ENCODE assay signal across 1 cellular context in the genomic region with DNA sequence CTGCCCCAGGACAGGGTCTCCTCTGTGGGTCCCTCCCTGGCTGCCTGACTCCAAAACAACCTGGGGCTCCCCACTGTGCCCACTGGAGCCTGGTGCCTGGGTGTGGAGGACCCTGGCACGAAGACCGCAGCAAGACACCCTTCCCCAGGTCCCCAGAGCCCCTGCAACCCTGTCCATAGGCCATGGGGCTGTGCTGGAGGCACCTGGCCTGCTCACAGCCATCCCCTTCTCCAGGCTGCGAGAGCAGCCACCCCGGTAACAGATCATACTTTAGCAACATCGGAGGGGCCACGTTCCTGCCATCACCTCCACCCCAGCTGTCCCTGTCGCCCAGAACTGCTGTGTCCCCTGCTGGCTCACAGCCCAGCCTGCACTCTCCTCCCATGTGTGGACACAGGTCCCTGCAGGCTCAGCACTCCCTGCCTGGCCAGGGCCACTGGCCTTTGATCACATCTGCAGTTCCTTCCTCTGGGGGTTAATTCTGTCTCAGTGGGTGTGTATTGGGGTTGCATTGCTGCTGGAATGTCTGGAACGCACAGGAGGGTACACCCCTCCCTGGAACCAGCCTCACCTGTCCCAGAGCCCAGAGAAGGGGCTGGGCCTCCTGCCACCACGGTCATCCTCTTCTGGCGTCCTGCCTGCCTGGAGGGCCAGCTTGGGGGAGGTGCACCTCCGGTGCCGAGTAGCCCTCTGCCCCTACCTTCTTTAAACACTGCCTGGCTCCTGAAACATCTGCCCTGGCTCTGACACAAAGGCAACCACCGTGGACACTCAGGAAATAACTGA.
TF ChIP-seq lines count a peak whose summit lies in the region.

No MANE protein-coding gene starts in this region.

TF ChIP-seq in HepG2, 621 proteins besides CTCF, POLR2A, EP300 and RAD21 (continues in another document):
- TF ChIP-seq REXO4 (CRISPR knock-in tag; IDR thresholded peaks at IDR 0.05; ENCODE audit: borderline replicate concordance) (no peak), SMAD1 (CRISPR knock-in tag; IDR thresholded peaks at IDR 0.05; ENCODE audit: borderline replicate concordance, low read depth) (0 out of 2 replicates have a peak, but pooled peaks have one; percentile 24), RARA (CRISPR knock-in tag; IDR thresholded peaks at IDR 0.05) (no peak; the same call in 1 of the 2 replicates), ZNF296 (CRISPR knock-in tag; conservative IDR thresholded peaks at IDR 0.05) (peak; percentile 95), HOXA3 (CRISPR knock-in tag; IDR thresholded peaks at IDR 0.05) (peak; percentile 69), MZF1 (CRISPR knock-in tag; IDR thresholded peaks at IDR 0.05; ENCODE audit: borderline replicate concordance) (no peak), ZNF234 (CRISPR knock-in tag; conservative IDR thresholded peaks at IDR 0.05) (no peak), ZNF569 (CRISPR knock-in tag; IDR thresholded peaks at IDR 0.05; ENCODE audit: borderline replicate concordance) (no peak), TBX2 (CRISPR knock-in tag; IDR thresholded peaks at IDR 0.05; ENCODE audit: borderline replicate concordance) (peak; percentile 64; the same call in 1 of the 2 replicates), ZFP36L1 (CRISPR knock-in tag; IDR thresholded peaks at IDR 0.05) (0 out of 2 replicates have a peak, but pooled peaks have one; percentile 30), MIXL1 (CRISPR knock-in tag; IDR thresholded peaks at IDR 0.05) (peak; percentile 35; the same call in 1 of the 2 replicates), FOXK2 (IDR thresholded peaks at IDR 0.05) (no peak), RXRB (CRISPR knock-in tag; IDR thresholded peaks at IDR 0.05; ENCODE audit: borderline replicate concordance) (peak; percentile 64; the same call in 1 of the 2 replicates), MAFK (conservative IDR thresholded peaks at IDR 0.05 in 1 of 2, IDR thresholded peaks at IDR 0.05 in 1 of 2; ENCODE audit: low read length in 2 of 2) (peak in 1 of 2 experiments; percentile 62; a peak in 1 of 4 replicates), RFX3 (CRISPR knock-in tag; IDR thresholded peaks at IDR 0.05) (no peak), HCFC1 (IDR thresholded peaks at IDR 0.05; ENCODE audit: low read depth, low read length) (no peak), ZNF709 (CRISPR knock-in tag; IDR thresholded peaks at IDR 0.05) (no peak), FOSL1 (CRISPR knock-in tag; IDR thresholded peaks at IDR 0.05; ENCODE audit: borderline replicate concordance) (no peak), ZKSCAN1 (IDR thresholded peaks at IDR 0.05; ENCODE audit: low read length) (no peak), CC2D1A (CRISPR knock-in tag; IDR thresholded peaks at IDR 0.05) (no peak), HNRNPH1 (optimal IDR thresholded peaks at IDR 0.05; ENCODE audit: low read depth, low read length) (no peak), PCBP2 (optimal IDR thresholded peaks at IDR 0.05; ENCODE audit: low read depth, low read length, poor library complexity, severe bottlenecking) (no peak), POLR2AphosphoS2 (IDR thresholded peaks at IDR 0.05; ENCODE audit: low read depth, low read length) (no peak), SAP130 (CRISPR knock-in tag; IDR thresholded peaks at IDR 0.05; ENCODE audit: low read depth) (peak; percentile 56), RELA (CRISPR knock-in tag; IDR thresholded peaks at IDR 0.05) (no peak), ZBTB3 (CRISPR knock-in tag; IDR thresholded peaks at IDR 0.05; ENCODE audit: borderline replicate concordance, low read depth) (no peak), THAP11 (CRISPR knock-in tag; IDR thresholded peaks at IDR 0.05) (no peak), RXRA (CRISPR knock-in tag; IDR thresholded peaks at IDR 0.05) (peak; percentile 68; the same call in 1 of the 2 replicates), ZNF891 (CRISPR knock-in tag; IDR thresholded peaks at IDR 0.05) (no peak)
- TF ChIP-seq, protein P1, sequence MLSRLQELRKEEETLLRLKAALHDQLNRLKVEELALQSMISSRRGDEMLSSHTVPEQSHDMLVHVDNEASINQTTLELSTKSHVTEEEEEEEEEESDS (CRISPR knock-in tag; IDR thresholded peaks at IDR 0.05; ENCODE audit: borderline replicate concordance) = no peak
- TF ChIP-seq, protein P2, sequence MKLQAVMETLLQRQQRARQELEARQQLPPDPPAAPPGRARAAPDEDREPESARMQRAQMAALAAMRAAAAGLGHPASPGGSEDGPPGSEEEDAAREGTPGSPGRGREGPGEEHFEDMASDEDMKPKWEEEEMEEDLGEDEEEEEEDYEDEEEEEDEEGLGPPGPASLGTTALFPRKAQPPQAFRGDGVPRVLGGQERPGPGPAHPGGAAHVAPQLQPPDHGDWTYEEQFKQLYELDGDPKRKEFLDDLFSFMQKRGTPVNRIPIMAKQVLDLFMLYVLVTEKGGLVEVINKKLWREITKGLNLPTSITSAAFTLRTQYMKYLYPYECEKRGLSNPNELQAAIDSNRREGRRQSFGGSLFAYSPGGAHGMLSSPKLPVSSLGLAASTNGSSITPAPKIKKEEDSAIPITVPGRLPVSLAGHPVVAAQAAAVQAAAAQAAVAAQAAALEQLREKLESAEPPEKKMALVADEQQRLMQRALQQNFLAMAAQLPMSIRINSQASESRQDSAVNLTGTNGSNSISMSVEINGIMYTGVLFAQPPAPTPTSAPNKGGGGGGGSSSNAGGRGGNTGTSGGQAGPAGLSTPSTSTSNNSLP (IDR thresholded peaks at IDR 0.05; ENCODE audit: low read depth, low read length) = no peak
- TF ChIP-seq, protein P3, sequence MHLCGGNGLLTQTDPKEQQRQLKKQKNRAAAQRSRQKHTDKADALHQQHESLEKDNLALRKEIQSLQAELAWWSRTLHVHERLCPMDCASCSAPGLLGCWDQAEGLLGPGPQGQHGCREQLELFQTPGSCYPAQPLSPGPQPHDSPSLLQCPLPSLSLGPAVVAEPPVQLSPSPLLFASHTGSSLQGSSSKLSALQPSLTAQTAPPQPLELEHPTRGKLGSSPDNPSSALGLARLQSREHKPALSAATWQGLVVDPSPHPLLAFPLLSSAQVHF (CRISPR knock-in tag; IDR thresholded peaks at IDR 0.05) = no peak
- TF ChIP-seq, protein P4, sequence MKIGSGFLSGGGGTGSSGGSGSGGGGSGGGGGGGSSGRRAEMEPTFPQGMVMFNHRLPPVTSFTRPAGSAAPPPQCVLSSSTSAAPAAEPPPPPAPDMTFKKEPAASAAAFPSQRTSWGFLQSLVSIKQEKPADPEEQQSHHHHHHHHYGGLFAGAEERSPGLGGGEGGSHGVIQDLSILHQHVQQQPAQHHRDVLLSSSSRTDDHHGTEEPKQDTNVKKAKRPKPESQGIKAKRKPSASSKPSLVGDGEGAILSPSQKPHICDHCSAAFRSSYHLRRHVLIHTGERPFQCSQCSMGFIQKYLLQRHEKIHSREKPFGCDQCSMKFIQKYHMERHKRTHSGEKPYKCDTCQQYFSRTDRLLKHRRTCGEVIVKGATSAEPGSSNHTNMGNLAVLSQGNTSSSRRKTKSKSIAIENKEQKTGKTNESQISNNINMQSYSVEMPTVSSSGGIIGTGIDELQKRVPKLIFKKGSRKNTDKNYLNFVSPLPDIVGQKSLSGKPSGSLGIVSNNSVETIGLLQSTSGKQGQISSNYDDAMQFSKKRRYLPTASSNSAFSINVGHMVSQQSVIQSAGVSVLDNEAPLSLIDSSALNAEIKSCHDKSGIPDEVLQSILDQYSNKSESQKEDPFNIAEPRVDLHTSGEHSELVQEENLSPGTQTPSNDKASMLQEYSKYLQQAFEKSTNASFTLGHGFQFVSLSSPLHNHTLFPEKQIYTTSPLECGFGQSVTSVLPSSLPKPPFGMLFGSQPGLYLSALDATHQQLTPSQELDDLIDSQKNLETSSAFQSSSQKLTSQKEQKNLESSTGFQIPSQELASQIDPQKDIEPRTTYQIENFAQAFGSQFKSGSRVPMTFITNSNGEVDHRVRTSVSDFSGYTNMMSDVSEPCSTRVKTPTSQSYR (CRISPR knock-in tag; IDR thresholded peaks at IDR 0.05; ENCODE audit: borderline replicate concordance) = peak; percentile 87
- TF ChIP-seq, protein P5, sequence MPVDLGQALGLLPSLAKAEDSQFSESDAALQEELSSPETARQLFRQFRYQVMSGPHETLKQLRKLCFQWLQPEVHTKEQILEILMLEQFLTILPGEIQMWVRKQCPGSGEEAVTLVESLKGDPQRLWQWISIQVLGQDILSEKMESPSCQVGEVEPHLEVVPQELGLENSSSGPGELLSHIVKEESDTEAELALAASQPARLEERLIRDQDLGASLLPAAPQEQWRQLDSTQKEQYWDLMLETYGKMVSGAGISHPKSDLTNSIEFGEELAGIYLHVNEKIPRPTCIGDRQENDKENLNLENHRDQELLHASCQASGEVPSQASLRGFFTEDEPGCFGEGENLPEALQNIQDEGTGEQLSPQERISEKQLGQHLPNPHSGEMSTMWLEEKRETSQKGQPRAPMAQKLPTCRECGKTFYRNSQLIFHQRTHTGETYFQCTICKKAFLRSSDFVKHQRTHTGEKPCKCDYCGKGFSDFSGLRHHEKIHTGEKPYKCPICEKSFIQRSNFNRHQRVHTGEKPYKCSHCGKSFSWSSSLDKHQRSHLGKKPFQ (CRISPR knock-in tag; IDR thresholded peaks at IDR 0.05; ENCODE audit: insufficient replicate concordance) = no peak
- TF ChIP-seq, protein P6, sequence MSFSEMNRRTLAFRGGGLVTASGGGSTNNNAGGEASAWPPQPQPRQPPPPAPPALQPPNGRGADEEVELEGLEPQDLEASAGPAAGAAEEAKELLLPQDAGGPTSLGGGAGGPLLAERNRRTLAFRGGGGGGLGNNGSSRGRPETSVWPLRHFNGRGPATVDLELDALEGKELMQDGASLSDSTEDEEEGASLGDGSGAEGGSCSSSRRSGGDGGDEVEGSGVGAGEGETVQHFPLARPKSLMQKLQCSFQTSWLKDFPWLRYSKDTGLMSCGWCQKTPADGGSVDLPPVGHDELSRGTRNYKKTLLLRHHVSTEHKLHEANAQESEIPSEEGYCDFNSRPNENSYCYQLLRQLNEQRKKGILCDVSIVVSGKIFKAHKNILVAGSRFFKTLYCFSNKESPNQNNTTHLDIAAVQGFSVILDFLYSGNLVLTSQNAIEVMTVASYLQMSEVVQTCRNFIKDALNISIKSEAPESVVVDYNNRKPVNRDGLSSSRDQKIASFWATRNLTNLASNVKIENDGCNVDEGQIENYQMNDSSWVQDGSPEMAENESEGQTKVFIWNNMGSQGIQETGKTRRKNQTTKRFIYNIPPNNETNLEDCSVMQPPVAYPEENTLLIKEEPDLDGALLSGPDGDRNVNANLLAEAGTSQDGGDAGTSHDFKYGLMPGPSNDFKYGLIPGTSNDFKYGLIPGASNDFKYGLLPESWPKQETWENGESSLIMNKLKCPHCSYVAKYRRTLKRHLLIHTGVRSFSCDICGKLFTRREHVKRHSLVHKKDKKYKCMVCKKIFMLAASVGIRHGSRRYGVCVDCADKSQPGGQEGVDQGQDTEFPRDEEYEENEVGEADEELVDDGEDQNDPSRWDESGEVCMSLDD (CRISPR knock-in tag; IDR thresholded peaks at IDR 0.05; ENCODE audit: borderline replicate concordance) = no peak
- TF ChIP-seq, protein P7, sequence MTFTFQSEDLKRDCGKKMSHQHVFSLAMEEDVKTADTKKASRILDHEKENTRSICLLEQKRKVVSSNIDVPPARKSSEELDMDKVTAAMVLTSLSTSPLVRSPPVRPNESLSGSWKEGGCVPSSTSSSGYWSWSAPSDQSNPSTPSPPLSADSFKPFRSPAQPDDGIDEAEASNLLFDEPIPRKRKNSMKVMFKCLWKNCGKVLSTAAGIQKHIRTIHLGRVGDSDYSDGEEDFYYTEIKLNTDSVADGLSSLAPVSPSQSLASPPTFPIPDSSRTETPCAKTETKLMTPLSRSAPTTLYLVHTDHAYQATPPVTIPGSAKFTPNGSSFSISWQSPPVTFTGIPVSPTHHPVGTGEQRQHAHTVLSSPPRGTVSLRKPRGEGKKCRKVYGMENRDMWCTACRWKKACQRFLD (CRISPR knock-in tag; IDR thresholded peaks at IDR 0.05; ENCODE audit: borderline replicate concordance) = no peak
- TF ChIP-seq, protein P8, sequence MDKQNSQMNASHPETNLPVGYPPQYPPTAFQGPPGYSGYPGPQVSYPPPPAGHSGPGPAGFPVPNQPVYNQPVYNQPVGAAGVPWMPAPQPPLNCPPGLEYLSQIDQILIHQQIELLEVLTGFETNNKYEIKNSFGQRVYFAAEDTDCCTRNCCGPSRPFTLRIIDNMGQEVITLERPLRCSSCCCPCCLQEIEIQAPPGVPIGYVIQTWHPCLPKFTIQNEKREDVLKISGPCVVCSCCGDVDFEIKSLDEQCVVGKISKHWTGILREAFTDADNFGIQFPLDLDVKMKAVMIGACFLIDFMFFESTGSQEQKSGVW (CRISPR knock-in tag; IDR thresholded peaks at IDR 0.05; ENCODE audit: borderline replicate concordance) = no peak
- TF ChIP-seq, protein P9, sequence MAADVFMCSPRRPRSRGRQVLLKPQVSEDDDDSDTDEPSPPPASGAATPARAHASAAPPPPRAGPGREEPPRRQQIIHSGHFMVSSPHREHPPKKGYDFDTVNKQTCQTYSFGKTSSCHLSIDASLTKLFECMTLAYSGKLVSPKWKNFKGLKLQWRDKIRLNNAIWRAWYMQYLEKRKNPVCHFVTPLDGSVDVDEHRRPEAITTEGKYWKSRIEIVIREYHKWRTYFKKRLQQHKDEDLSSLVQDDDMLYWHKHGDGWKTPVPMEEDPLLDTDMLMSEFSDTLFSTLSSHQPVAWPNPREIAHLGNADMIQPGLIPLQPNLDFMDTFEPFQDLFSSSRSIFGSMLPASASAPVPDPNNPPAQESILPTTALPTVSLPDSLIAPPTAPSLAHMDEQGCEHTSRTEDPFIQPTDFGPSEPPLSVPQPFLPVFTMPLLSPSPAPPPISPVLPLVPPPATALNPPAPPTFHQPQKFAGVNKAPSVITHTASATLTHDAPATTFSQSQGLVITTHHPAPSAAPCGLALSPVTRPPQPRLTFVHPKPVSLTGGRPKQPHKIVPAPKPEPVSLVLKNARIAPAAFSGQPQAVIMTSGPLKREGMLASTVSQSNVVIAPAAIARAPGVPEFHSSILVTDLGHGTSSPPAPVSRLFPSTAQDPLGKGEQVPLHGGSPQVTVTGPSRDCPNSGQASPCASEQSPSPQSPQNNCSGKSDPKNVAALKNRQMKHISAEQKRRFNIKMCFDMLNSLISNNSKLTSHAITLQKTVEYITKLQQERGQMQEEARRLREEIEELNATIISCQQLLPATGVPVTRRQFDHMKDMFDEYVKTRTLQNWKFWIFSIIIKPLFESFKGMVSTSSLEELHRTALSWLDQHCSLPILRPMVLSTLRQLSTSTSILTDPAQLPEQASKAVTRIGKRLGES (CRISPR knock-in tag; IDR thresholded peaks at IDR 0.05; ENCODE audit: borderline replicate concordance) = no peak
- TF ChIP-seq, protein P10, sequence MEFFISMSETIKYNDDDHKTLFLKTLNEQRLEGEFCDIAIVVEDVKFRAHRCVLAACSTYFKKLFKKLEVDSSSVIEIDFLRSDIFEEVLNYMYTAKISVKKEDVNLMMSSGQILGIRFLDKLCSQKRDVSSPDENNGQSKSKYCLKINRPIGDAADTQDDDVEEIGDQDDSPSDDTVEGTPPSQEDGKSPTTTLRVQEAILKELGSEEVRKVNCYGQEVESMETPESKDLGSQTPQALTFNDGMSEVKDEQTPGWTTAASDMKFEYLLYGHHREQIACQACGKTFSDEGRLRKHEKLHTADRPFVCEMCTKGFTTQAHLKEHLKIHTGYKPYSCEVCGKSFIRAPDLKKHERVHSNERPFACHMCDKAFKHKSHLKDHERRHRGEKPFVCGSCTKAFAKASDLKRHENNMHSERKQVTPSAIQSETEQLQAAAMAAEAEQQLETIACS (CRISPR knock-in tag; IDR thresholded peaks at IDR 0.05) = no peak
